11 cellular contexts compared by ENCODE assay signal in the genomic region with DNA sequence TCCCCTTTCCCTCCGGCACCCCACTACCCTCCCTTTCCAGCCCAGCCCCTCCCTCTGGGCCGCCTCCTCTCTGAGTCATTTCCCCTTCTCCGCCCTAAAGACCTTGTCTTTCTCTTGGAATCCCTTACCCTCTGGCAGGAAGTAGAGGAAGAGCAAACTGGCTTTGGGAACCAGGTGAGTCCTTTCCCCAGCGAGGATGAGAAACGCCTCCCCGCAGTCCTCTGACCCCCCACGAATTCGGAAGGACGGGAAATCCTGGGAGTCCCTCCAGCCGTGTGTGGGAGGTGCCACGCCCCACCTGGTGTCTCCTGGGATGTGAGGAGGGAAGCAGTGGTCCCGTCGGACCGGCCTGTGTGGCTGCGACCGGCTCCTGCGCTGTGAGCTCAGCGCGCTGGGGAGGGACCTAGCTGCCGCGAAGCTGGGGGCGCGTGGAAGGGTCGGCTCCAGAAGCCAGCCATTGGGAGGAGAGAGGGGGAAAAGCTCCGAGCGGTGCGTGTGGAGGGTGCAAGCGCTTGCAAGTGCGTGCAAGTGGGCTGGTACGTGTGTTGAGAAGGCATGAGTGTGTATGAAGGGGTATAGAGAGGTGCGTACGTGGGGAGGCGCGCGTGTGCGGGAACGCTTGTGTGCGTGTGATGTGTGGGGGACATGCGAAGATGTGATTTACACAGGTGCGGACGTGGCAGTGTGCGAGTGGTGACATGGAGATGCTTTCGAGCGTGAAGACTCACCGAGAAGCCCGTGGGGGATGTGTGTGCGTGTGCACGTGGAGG. TPM values are rescaled to one million over a fixed set of nuclear protein-coding genes. Genes with fewer than 3 reads are reported as not detected.
DNase-seq lines count a peak whose midpoint lies in the region; ATAC-seq, FAIRE-seq and TF ChIP-seq lines count a peak whose summit lies in the region.
"Had no signal": no experiment of that assay in that cellular context is flagged by ENCODE, and none has a peak within 500 bp of the region (broad histone marks: within the 10 kb centered on the region; RNA-seq: fewer than 3 reads in every experiment).

No MANE protein-coding gene starts in this region.

- no peak for FAIRE-seq in astrocyte (lab: Jason Lieb, UNC)

- H3K9me3 ChIP-seq in astrocyte (ENCODE audit: insufficient read depth, low read depth, low read length) (no peaks in the 10 kb centered on the region), iPS-20b (ENCODE audit: insufficient read depth, low read depth, low read length) (no peaks in the 10 kb centered on the region)

- H2AFZ ChIP-seq in astrocyte (ENCODE audit: low read depth, low read length), result peak overlapping the region; percentile 73

- H3K9me3 Mint-ChIP-seq in astrocyte (ENCODE audit: unreplicated experiment), result peaks cover 2% of the 10 kb centered on the region

- H3K4me3 ChIP-seq in astrocyte (ENCODE audit: insufficient read depth, low read depth, low read length), result peak overlapping the region; percentile 54
- peak overlapping the region; percentile 84 for H3K4me3 ChIP-seq in iPS-20b (ENCODE audit: low read length)
- H3K4me3 ChIP-seq: BLaER1 had no signal

- no peak overlapping the region for H3K27ac ChIP-seq in astrocyte (ENCODE audit: low read depth, low read length)
- H3K27ac ChIP-seq in iPS-20b (ENCODE audit: low read length), result no peak overlapping the region
- H3K27ac ChIP-seq: BLaER1 had no signal

- DNase-seq in activated CD4-positive, alpha-beta T cell treated with anti-CD3 and anti-CD28 coated beads, Interleukin-2, amount 50 U/mL, for 48 hours, result peak; percentile 0 to 3
- no peak for DNase-seq in activated CD4-positive, alpha-beta T cell treated with anti-CD3 and anti-CD28 coated beads for 1 hour
- DNase-seq in astrocyte (ENCODE audit: low read depth) (no peak), NCI-H1105 (lab: John Stamatoyannopoulos, UW) (no peak)
- DNase-seq in stimulated activated naive CD8-positive, alpha-beta T cell treated with anti-CD3 and anti-CD28 coated beads, Interleukin-15, Interleukin-2, amounts not matched to agents 100 U/mL and 50 U/mL, for 24 hours, result peak; percentile 3
- DNase-seq: activated naive CD4-positive, alpha-beta T cell treated with anti-CD3 and anti-CD28 coated beads, Interleukin-2, amount 10 ng/mL, durations not matched to agents 7 days and 5 days had no signal

- H3K79me2 ChIP-seq in astrocyte (ENCODE audit: insufficient read depth, low read length), result no peaks in the 10 kb centered on the region

- H3K27me3 ChIP-seq in astrocyte (ENCODE audit: insufficient read depth, low read length) (no peaks in the 10 kb centered on the region), iPS-20b (ENCODE audit: insufficient read depth, low read length) (no peaks in the 10 kb centered on the region; the same call in 1 of the 2 replicates)

- H3K36me3 Mint-ChIP-seq in astrocyte (ENCODE audit: low read depth, unreplicated experiment), result peaks cover 4% of the 10 kb centered on the region
- H3K36me3 Mint-ChIP-seq: activated naive CD4-positive, alpha-beta T cell treated with anti-CD3 and anti-CD28 coated beads, Interleukin-2, amount 10 ng/mL, durations not matched to agents 7 days and 5 days had no signal

- H3K27me3 Mint-ChIP-seq in astrocyte (ENCODE audit: low read depth, unreplicated experiment), result no peaks in the 10 kb centered on the region

- no peak overlapping the region for H3K27ac Mint-ChIP-seq in astrocyte (ENCODE audit: unreplicated experiment)
- H3K27ac Mint-ChIP-seq: activated naive CD4-positive, alpha-beta T cell treated with anti-CD3 and anti-CD28 coated beads, Interleukin-2, amount 10 ng/mL, durations not matched to agents 7 days and 5 days had no signal

- peak overlapping the region; percentile 86 for H3K4me2 ChIP-seq in astrocyte (ENCODE audit: low read length)
- H3K4me2 ChIP-seq: BLaER1 had no signal

- ATAC-seq in stimulated activated naive CD8-positive, alpha-beta T cell treated with anti-CD3 and anti-CD28 coated beads, Interleukin-15, Interleukin-2, amounts not matched to agents 100 U/mL and 50 U/mL, for 24 hours, result no peak
- ATAC-seq in GM18520 (IDR thresholded peaks at IDR 0.05; ENCODE audit: unreplicated experiment), result no peak
- no peak for ATAC-seq in GM19035 (IDR thresholded peaks at IDR 0.05; ENCODE audit: unreplicated experiment)

- peak overlapping the region; percentile 58 for H3K9ac ChIP-seq in astrocyte (ENCODE audit: low read length)
- peak overlapping the region; percentile 73; the same call in 1 of the 2 replicates for H3K9ac ChIP-seq in iPS-20b (ENCODE audit: low read depth, low read length)
- H3K9ac ChIP-seq: BLaER1 had no signal

- TF ChIP-seq CTCF in astrocyte (IDR thresholded peaks at IDR 0.05; ENCODE audit: insufficient read depth, low read depth, low read length), result no peak

- no peak overlapping the region for H3K4me3 Mint-ChIP-seq in astrocyte (ENCODE audit: unreplicated experiment)
- H3K4me3 Mint-ChIP-seq: activated naive CD4-positive, alpha-beta T cell treated with anti-CD3 and anti-CD28 coated beads, Interleukin-2, amount 10 ng/mL, durations not matched to agents 7 days and 5 days had no signal

- H3K36me3 ChIP-seq in astrocyte (ENCODE audit: insufficient read depth, low read length), result no peaks in the 10 kb centered on the region
- peaks cover 27% of the 10 kb centered on the region; the same call in 1 of the 2 replicates for H3K36me3 ChIP-seq in iPS-20b (ENCODE audit: insufficient read depth, low read depth, low read length)
- H3K36me3 ChIP-seq: BLaER1 had no signal

- no peaks in the 10 kb centered on the region for H3K4me1 Mint-ChIP-seq in astrocyte (ENCODE audit: low read depth, unreplicated experiment)
- H3K4me1 Mint-ChIP-seq: activated naive CD4-positive, alpha-beta T cell treated with anti-CD3 and anti-CD28 coated beads, Interleukin-2, amount 10 ng/mL, durations not matched to agents 7 days and 5 days had no signal

- no peaks in the 10 kb centered on the region for H4K20me1 ChIP-seq in astrocyte (ENCODE audit: insufficient read depth, low read length)
- H4K20me1 ChIP-seq: BLaER1 had no signal

- H3K4me1 ChIP-seq in astrocyte (ENCODE audit: insufficient read depth, low read length) (no peaks in the 10 kb centered on the region), iPS-20b (ENCODE audit: insufficient read depth, low read length) (no peaks in the 10 kb centered on the region; the same call in 1 of the 2 replicates)
- H3K4me1 ChIP-seq: BLaER1 had no signal

RNA-seq across cellular contexts. Expression of a gene that starts 46.3 kb away (rescaled TPM):
- not detected in 2 replicates for total RNA-seq in astrocyte
- total RNA-seq: HT-29 had no signal

Comparison
In these comparisons a context has a peak if more than half of its experiments do, and no peak if none do; other contexts are left out.
1. DNase-seq: peak in activated CD4-positive, alpha-beta T cell treated with anti-CD3 and anti-CD28 coated beads, Interleukin-2, amount 50 U/mL, for 48 hours (2 of 2) and stimulated activated naive CD8-positive, alpha-beta T cell treated with anti-CD3 and anti-CD28 coated beads, Interleukin-15, Interleukin-2, amounts not matched to agents 100 U/mL and 50 U/mL, for 24 hours (single experiment); none in activated CD4-positive, alpha-beta T cell treated with anti-CD3 and anti-CD28 coated beads for 1 hour (single experiment), astrocyte (single experiment) and NCI-H1105 (single experiment).